ENCODE assay signal across 11 cellular contexts in genomic region chr9:101063192-101063591, GRCh38. TPM values are rescaled to one million over a fixed set of nuclear protein-coding genes. Genes with fewer than 3 reads are reported as not detected.
"Had no signal": no experiment of that assay in that cellular context is flagged by ENCODE, and none has a peak within 500 bp of the region (broad histone marks: within the 10 kb centered on the region; RNA-seq: fewer than 3 reads in every experiment).

No MANE protein-coding gene starts in this region.

- H3K9ac ChIP-seq: GM23248 had no signal

- H3K36me3 ChIP-seq: HAP-1 had no signal

- H3K4me3 ChIP-seq: GM23248, HAP-1, K562 had no signal

- H3K4me1 ChIP-seq: HAP-1 had no signal

- ATAC-seq: HCT116, K562 had no signal

- DNase-seq: GM23248, GOT3, H7, HFFc6, IMR-90 had no signal

- H3K27ac ChIP-seq: GM23248, HL-60 had no signal

- H3K9me3 ChIP-seq: HAP-1 had no signal

RNA-seq across cellular contexts. Expression of gene PLPPR1, which starts 34.7 kb away (rescaled TPM):
- total RNA-seq: GM23248, H4, HFFc6, HT1080, IMR-90, K562 had no signal
- polyA plus RNA-seq: GM23248, IMR-90, K562 had no signal
